Comparison of ENCODE assay signal across 34 cellular contexts in the genomic region with DNA sequence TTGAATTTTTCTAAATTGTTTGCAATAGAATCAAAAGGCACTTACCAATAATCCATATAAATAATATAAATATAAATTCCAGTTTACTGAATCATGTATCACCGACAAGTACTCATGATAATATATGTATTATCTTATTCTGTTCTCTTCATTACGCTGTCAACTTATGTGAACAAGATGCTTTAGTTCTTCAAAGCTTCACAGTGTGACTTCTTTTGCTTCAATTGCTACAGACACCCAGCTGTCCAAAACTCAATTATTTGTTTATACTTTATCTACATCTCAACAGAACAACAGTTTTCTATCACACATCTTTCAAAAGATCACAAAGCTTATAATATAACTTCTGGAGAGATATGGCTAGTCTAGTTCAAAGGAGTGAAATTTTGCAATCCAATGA.
"Had no signal": no experiment of that assay in that cellular context is flagged by ENCODE, and none has a peak within 500 bp of the region (broad histone marks: within the 10 kb centered on the region; RNA-seq: fewer than 3 reads in every experiment).

No MANE protein-coding gene starts in this region.

- DNase-seq: Kasumi-1, MG63, MM.1S, MV-4-11, NCI-H1048, NCI-H1092, NCI-H1092 treated with DMSO at 0.1 percent for 48 hours, NCI-H1105, NCI-H1105 treated with DMSO at 0.1 percent for 48 hours, NCI-H1417, NCI-H1417 treated with DMSO at 0.1 percent for 48 hours, NCI-H1436, NCI-H1436 treated with DMSO at 0.1 percent for 48 hours, NCI-H146, NCI-H1694, NCI-H1694 treated with DMSO at 0.1 percent for 48 hours, NCI-H187, NCI-H187 treated with DMSO at 0.1 percent for 48 hours, NCI-H1930, NCI-H2029, NCI-H2029 treated with DMSO at 0.1 percent for 48 hours, NCI-H2081, NCI-H2081 treated with DMSO at 0.1 percent for 48 hours, NCI-H2107, NCI-H2171, NCI-H2171 treated with DMSO at 0.1 percent for 48 hours, NCI-H2227 treated with DMSO at 0.1 percent for 48 hours, NCI-H226, NCI-H345, NCI-H446, NCI-H446 treated with DMSO at 0.1 percent for 48 hours, NCI-H510A, NCI-H510A treated with DMSO at 0.1 percent for 48 hours, NCI-H524 had no signal

- H3K4me3 ChIP-seq: MG63 had no signal

- H3K27me3 ChIP-seq: MG63 had no signal

- H3K9me3 ChIP-seq: MG63 had no signal

- H3K36me3 ChIP-seq: MG63 had no signal
